ENCODE assay signal across 21 cellular contexts in the genomic region with DNA sequence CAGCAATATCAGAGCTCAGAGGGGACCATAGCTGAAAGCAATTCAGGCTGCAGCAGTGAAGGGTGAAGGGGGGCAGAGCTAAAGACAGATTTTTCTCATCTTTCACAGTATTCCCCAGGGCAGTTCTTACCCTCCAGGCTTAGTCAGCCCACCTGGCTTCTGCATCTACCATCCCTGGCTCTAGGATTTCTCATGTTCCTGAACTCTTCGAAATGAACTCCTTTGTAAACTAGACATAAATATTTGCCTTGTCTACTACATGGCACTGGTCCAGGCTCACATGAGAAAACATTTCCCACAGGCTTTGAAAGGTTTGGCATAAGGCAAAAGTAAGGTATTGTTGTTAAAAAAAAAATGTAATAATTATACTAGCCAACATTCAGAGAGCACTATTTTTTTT. TPM values are rescaled to one million over a fixed set of nuclear protein-coding genes. Genes with fewer than 3 reads are reported as not detected.
DNase-seq lines count a peak whose midpoint lies in the region; ATAC-seq and TF ChIP-seq lines count a peak whose summit lies in the region.
"Had no signal": no experiment of that assay in that cellular context is flagged by ENCODE, and none has a peak within 500 bp of the region (broad histone marks: within the 10 kb centered on the region; RNA-seq: fewer than 3 reads in every experiment).

No MANE protein-coding gene starts in this region.

- no peak for ATAC-seq in HG03135 (IDR thresholded peaks at IDR 0.05; ENCODE audit: unreplicated experiment)
- no peak for ATAC-seq in activated CD8-positive, alpha-beta T cell treated with anti-CD3 and anti-CD28 coated beads for 36 hours
- ATAC-seq: HCT116; naive thymus-derived CD4-positive, alpha-beta T cell had no signal

- no peak for TF ChIP-seq CTCF in choroid plexus epithelial cell (conservative IDR thresholded peaks at IDR 0.05; ENCODE audit: low read depth, low read length)
- no peak for TF ChIP-seq CTCF in activated CD8-positive, alpha-beta T cell treated with anti-CD3 and anti-CD28 coated beads for 36 hours (IDR thresholded peaks at IDR 0.05)

- DNase-seq in COR-L47 (lab: John Stamatoyannopoulos, UW) (peak; percentile 21), NCI-H1092 (lab: John Stamatoyannopoulos, UW) (peak; percentile 26), NCI-H524 (lab: John Stamatoyannopoulos, UW) (peak; percentile 67 to 83), choroid plexus epithelial cell (ENCODE audit: low read depth) (peak; percentile 23), ureter (ENCODE audit: low spot score) (no peak)
- no peak for DNase-seq in effector CD4-positive, alpha-beta T cell
- no peak for DNase-seq in activated CD8-positive, alpha-beta T cell treated with anti-CD3 and anti-CD28 coated beads for 36 hours
- DNase-seq: activated CD4-positive, alpha-beta T cell treated with anti-CD3 and anti-CD28 coated beads for 48 hours; activated CD8-positive, alpha-beta memory T cell treated with anti-CD3 and anti-CD28 coated beads, Interleukin-2, amount 50 U/mL, for 4 hours; activated effector memory CD4-positive, alpha-beta T cell treated with anti-CD3 and anti-CD28 coated beads, Interleukin-2, amount 50 U/mL, for 16 hours; cerebellar nuclear complex; endodermal cell; hippocampal formation; naive thymus-derived CD4-positive, alpha-beta T cell; NCI-H1048; RPMI8226; stimulated activated CD4-positive, alpha-beta T cell treated with anti-CD3 and anti-CD28 coated beads, Interleukin-4, amount 100 ng/mL, for 4 hours; substantia nigra had no signal

- no peaks in the 10 kb centered on the region for H3K9me3 Mint-ChIP-seq in activated CD8-positive, alpha-beta T cell treated with anti-CD3 and anti-CD28 coated beads for 36 hours
- H3K9me3 Mint-ChIP-seq: endodermal cell; naive thymus-derived CD4-positive, alpha-beta T cell had no signal

- intact Hi-C loops in activated CD8-positive, alpha-beta T cell treated with anti-CD3 and anti-CD28 coated beads for 36 hours (cut with micrococcal nuclease) = no loop called here

- no peaks in the 10 kb centered on the region for H3K27me3 Mint-ChIP-seq in activated CD8-positive, alpha-beta T cell treated with anti-CD3 and anti-CD28 coated beads for 36 hours
- H3K27me3 Mint-ChIP-seq: naive thymus-derived CD4-positive, alpha-beta T cell had no signal

- H3K27ac Mint-ChIP-seq in activated CD8-positive, alpha-beta T cell treated with anti-CD3 and anti-CD28 coated beads for 36 hours = no peak overlapping the region
- H3K27ac Mint-ChIP-seq: endodermal cell; naive thymus-derived CD4-positive, alpha-beta T cell had no signal

- no peak overlapping the region for H3K4me3 Mint-ChIP-seq in activated CD8-positive, alpha-beta T cell treated with anti-CD3 and anti-CD28 coated beads for 36 hours
- H3K4me3 Mint-ChIP-seq: endodermal cell; naive thymus-derived CD4-positive, alpha-beta T cell had no signal

- no peaks in the 10 kb centered on the region for H3K36me3 Mint-ChIP-seq in activated CD8-positive, alpha-beta T cell treated with anti-CD3 and anti-CD28 coated beads for 36 hours (ENCODE audit: low read depth)

- CTCF ChIA-PET in activated CD8-positive, alpha-beta T cell treated with anti-CD3 and anti-CD28 coated beads for 36 hours (lab: Charles Lee) = interaction anchor here (1.6 kb wide), 1 partner anchor 67 kb away, joined by 3 read pairs; no protein-coding TSS in a partner anchor

- H3K4me1 Mint-ChIP-seq in activated CD8-positive, alpha-beta T cell treated with anti-CD3 and anti-CD28 coated beads for 36 hours (ENCODE audit: low read depth) = no peaks in the 10 kb centered on the region
- H3K4me1 Mint-ChIP-seq: naive thymus-derived CD4-positive, alpha-beta T cell had no signal

- H3K4me3 ChIP-seq in choroid plexus epithelial cell (ENCODE audit: low read depth, low read length) = no peak overlapping the region
- H3K4me3 ChIP-seq: smooth muscle cell had no signal

- POLR2A ChIA-PET in activated CD8-positive, alpha-beta T cell treated with anti-CD3 and anti-CD28 coated beads for 36 hours (lab: Charles Lee) = no interaction called here

RNA-seq across cellular contexts. Expression of a gene that starts 23.6 kb away (rescaled TPM):
- total RNA-seq in activated CD8-positive, alpha-beta T cell treated with anti-CD3 and anti-CD28 coated beads for 36 hours = under 1 TPM; 0.18 to 0.34 TPM
- 2.5 TPM for total RNA-seq in ureter

Comparison
In these comparisons a context has a peak if more than half of its experiments do, and no peak if none do; other contexts are left out.
1. DNase-seq: peak in COR-L47 (single experiment), NCI-H1092 (single experiment), NCI-H524 (2 of 2) and choroid plexus epithelial cell (single experiment); none in effector CD4-positive, alpha-beta T cell (single experiment), activated CD8-positive, alpha-beta T cell treated with anti-CD3 and anti-CD28 coated beads for 36 hours (single experiment) and ureter (single experiment).